In the genomic region with DNA sequence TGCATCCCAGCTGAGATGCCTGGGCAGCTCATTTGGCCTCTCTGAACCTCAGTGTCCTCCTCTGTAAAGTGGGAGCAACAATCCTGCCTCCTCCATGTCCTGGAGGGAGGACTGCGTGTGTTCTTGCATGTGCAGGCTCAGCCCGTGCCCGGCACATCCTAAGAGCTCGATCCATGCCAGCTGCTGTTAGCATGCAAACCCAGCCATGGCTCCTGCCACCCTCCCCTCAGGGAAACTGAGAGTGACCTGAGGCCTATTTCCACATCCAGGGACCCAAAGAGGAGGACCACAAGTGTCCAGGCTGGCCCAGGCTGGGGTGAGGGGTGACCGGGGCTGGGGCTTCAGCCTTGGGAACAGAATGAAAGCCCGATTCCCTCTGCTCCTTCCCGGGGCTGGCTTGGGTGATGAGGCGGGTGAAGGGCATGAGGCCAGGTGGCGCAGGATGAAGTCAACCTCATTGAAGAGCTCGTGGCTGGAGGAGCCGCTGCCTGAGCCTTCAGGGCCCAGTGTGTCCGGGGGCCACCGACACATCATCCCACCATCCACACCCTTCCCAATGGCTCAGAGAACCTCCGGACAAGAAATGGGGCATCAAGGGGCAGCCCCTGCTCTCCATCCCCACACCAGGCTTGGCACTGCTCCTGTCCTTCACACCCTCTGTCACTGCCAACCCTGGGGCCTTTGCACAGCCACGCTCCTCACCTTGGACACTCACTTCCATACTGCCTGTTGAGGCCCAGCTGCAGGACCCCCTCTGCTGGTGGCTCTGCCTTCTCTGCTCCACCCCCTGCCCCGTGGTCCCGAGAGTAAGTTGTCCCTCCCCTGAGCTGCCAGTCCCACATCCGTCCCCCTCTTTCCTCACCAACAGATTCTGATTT, we compare ENCODE assay signal across 23 cellular contexts. TPM values are rescaled to one million over a fixed set of nuclear protein-coding genes. Genes with fewer than 3 reads are reported as not detected.
A peak's percentile ranks its signal among the peaks of the same experiment; 100 is the strongest.
DNase-seq lines count a peak whose midpoint lies in the region; ATAC-seq, FAIRE-seq and TF ChIP-seq lines count a peak whose summit lies in the region.
"Had no signal": no experiment of that assay in that cellular context is flagged by ENCODE, and none has a peak within 500 bp of the region (broad histone marks: within the 10 kb centered on the region; RNA-seq: fewer than 3 reads in every experiment).

No MANE protein-coding gene starts in this region.

- H3K9ac ChIP-seq in Karpas-422 (ENCODE audit: low read length) (no peak overlapping the region), kidney (ENCODE audit: low read length in 2 of 2) (no peak overlapping the region)

- H3K36me3 Mint-ChIP-seq in activated naive CD4-positive, alpha-beta T cell treated with anti-CD3 and anti-CD28 coated beads, Interleukin-2, amount 50 U/mL, for 24 hours = no peaks in the 10 kb centered on the region
- H3K36me3 Mint-ChIP-seq: activated CD4-positive, alpha-beta memory T cell treated with anti-CD3 and anti-CD28 coated beads for 36 hours had no signal

- WGBS in transverse colon (ENCODE audit: low coverage in 1 of 2), 2 donors = 60 to 79% methylated on average over 2 to 17 of the region's 18 CpGs

- H3K9me2 ChIP-seq in Karpas-422 (replicated peaks; ENCODE audit: insufficient read depth, low read length) = no peaks in the 10 kb centered on the region

- peak overlapping the region; percentile 41 for H3K27ac Mint-ChIP-seq in activated naive CD4-positive, alpha-beta T cell treated with anti-CD3 and anti-CD28 coated beads, Interleukin-2, amount 50 U/mL, for 24 hours
- H3K27ac Mint-ChIP-seq: activated CD4-positive, alpha-beta memory T cell treated with anti-CD3 and anti-CD28 coated beads for 36 hours had no signal

- no peak overlapping the region for H3K4me3 ChIP-seq in Karpas-422 (ENCODE audit: low read length)
- H3K4me3 ChIP-seq in kidney (ENCODE audit: low read length in 2 of 2) = no peak overlapping the region
- no peak overlapping the region for H3K4me3 ChIP-seq in transverse colon
- H3K4me3 ChIP-seq: dorsolateral prefrontal cortex, upper lobe of left lung had no signal

- H3K27ac ChIP-seq in Karpas-422 (ENCODE audit: low read length) (no peak overlapping the region), kidney (ENCODE audit: low read depth in 2 of 2, low read length in 2 of 2) (no peak overlapping the region), transverse colon (no peak overlapping the region)
- H3K27ac ChIP-seq: dorsolateral prefrontal cortex, neutrophil, upper lobe of left lung, VCaP had no signal

- intact Hi-C loops in kidney (cut with DNase I) (no loop called here), sciatic nerve (cut with DNase I) (no loop called here), transverse colon (cut with DNase I; ENCODE audit: low total_unique reads) (loop anchor here (10.0 kb wide), 1 partner anchor 116 kb away; no protein-coding TSS in a partner anchor)

- no peak for FAIRE-seq in kidney (lab: Jason Lieb, UNC)
- FAIRE-seq: A204.1 had no signal

- H3K27me3 Mint-ChIP-seq in activated naive CD4-positive, alpha-beta T cell treated with anti-CD3 and anti-CD28 coated beads, Interleukin-2, amount 50 U/mL, for 24 hours = no peaks in the 10 kb centered on the region
- H3K27me3 Mint-ChIP-seq: activated CD4-positive, alpha-beta memory T cell treated with anti-CD3 and anti-CD28 coated beads for 36 hours had no signal

- no peak for TF ChIP-seq POLR2A in transverse colon (IDR thresholded peaks at IDR 0.05)

- in situ Hi-C loops in transverse colon (cut with MboI; ENCODE audit: low pct_ligation_motif_present in 1 of 4, low pct_unique_long_range_greater_than_20kb in 1 of 4, low sequenced_read_pairs in 3 of 4) = no loop called here

- TF ChIP-seq EP300 in transverse colon (IDR thresholded peaks at IDR 0.05; ENCODE audit: low read depth) = no peak

- H3K4me3 Mint-ChIP-seq in activated naive CD4-positive, alpha-beta T cell treated with anti-CD3 and anti-CD28 coated beads, Interleukin-2, amount 50 U/mL, for 24 hours = no peak overlapping the region
- H3K4me3 Mint-ChIP-seq: activated CD4-positive, alpha-beta memory T cell treated with anti-CD3 and anti-CD28 coated beads for 36 hours had no signal

- H2AFZ ChIP-seq in Karpas-422 (ENCODE audit: low read length) = no peak overlapping the region

- H3K4me1 ChIP-seq in Karpas-422 (ENCODE audit: low read length) = peaks cover 17% of the 10 kb centered on the region
- H3K4me1 ChIP-seq in kidney (ENCODE audit: control insufficient read depth in 1 of 2, insufficient read depth in 1 of 2, low read depth in 1 of 2, low read length in 2 of 2) = no peaks in the 10 kb centered on the region
- no peaks in the 10 kb centered on the region for H3K4me1 ChIP-seq in transverse colon
- H3K4me1 ChIP-seq: upper lobe of left lung had no signal

- no peak overlapping the region for H3K4me2 ChIP-seq in Karpas-422 (ENCODE audit: low read depth, low read length, poor library complexity, severe bottlenecking)

- ATAC-seq in sciatic nerve (no peak), omental fat pad (ENCODE audit: low FRiP score) (no peak)
- ATAC-seq: PC-3 had no signal

- H3K9me3 ChIP-seq in Karpas-422 (ENCODE audit: low read length) (no peaks in the 10 kb centered on the region), kidney (ENCODE audit: control insufficient read depth in 1 of 2, low read length in 2 of 2) (no peaks in the 10 kb centered on the region), transverse colon (no peaks in the 10 kb centered on the region)
- H3K9me3 ChIP-seq: neutrophil, upper lobe of left lung had no signal

- DNase-seq in activated naive CD4-positive, alpha-beta T cell treated with anti-CD3 and anti-CD28 coated beads, Interleukin-2, amount 50 U/mL, for 16 hours = no peak
- peak; percentile 50 for DNase-seq in Karpas-422
- DNase-seq in kidney = peak; percentile 65
- peak; percentile 37 for DNase-seq in sciatic nerve (ENCODE audit: low spot score)
- DNase-seq in omental fat pad (ENCODE audit: low spot score) = no peak
- no peak for DNase-seq in transverse colon
- DNase-seq in stimulated activated CD4-positive, alpha-beta T cell treated with anti-CD3 and anti-CD28 coated beads, Interleukin-4, amount 100 ng/mL, for 4 hours = no peak
- DNase-seq: activated CD4-positive, alpha-beta memory T cell treated with anti-CD3 and anti-CD28 coated beads for 36 hours; activated gamma-delta T cell; activated T-cell treated with anti-CD3 and anti-CD28 coated beads for 4 hours; central memory CD4-positive, alpha-beta T cell; Kasumi-1; NCI-H1048; NCI-H187 treated with DMSO at 0.1 percent for 48 hours; NCI-H2227 treated with DMSO at 0.1 percent for 48 hours; PC-3; T-helper 1 cell had no signal

- no peaks in the 10 kb centered on the region for H3K9me3 Mint-ChIP-seq in activated naive CD4-positive, alpha-beta T cell treated with anti-CD3 and anti-CD28 coated beads, Interleukin-2, amount 50 U/mL, for 24 hours
- H3K9me3 Mint-ChIP-seq: activated CD4-positive, alpha-beta memory T cell treated with anti-CD3 and anti-CD28 coated beads for 36 hours had no signal

- no peaks in the 10 kb centered on the region for H4K20me1 ChIP-seq in Karpas-422 (ENCODE audit: insufficient read depth, low read depth, low read length)

- TF ChIP-seq CTCF in kidney (IDR thresholded peaks at IDR 0.05; ENCODE audit: borderline replicate concordance, extremely low read depth, insufficient read depth) (no peak), omental fat pad (IDR thresholded peaks at IDR 0.05) (no peak), transverse colon (IDR thresholded peaks at IDR 0.05) (no peak)

- H3K36me3 ChIP-seq in Karpas-422 (ENCODE audit: insufficient read depth, low read length) (no peaks in the 10 kb centered on the region), kidney (ENCODE audit: control insufficient read depth in 1 of 2, insufficient read depth in 2 of 2, low read length in 2 of 2) (no peaks in the 10 kb centered on the region), transverse colon (no peaks in the 10 kb centered on the region)
- H3K36me3 ChIP-seq: neutrophil, upper lobe of left lung had no signal

- no peaks in the 10 kb centered on the region for H3K4me1 Mint-ChIP-seq in activated naive CD4-positive, alpha-beta T cell treated with anti-CD3 and anti-CD28 coated beads, Interleukin-2, amount 50 U/mL, for 24 hours

- H3K79me2 ChIP-seq in Karpas-422 (ENCODE audit: low read length) = no peaks in the 10 kb centered on the region

- H3K27me3 ChIP-seq in Karpas-422 (ENCODE audit: low read length) (no peaks in the 10 kb centered on the region), transverse colon (no peaks in the 10 kb centered on the region)
- H3K27me3 ChIP-seq: dorsolateral prefrontal cortex, neutrophil, upper lobe of left lung had no signal

RNA-seq across cellular contexts. Expression of a gene that starts 42.5 kb away (rescaled TPM):
- 0.29 and 0.75 TPM in 2 replicates for total RNA-seq in Karpas-422 (2014; rRNA removed; shearing (Covaris generic); ENCODE audit: low replicate concordance)
- total RNA-seq in kidney = 3.1 TPM
- 0.82 TPM for polyA plus RNA-seq in kidney (ENCODE audit: insufficient read depth, low read depth, low replicate concordance)
- total RNA-seq in sciatic nerve = 16.6 TPM
- total RNA-seq in omental fat pad = 1 to 10 TPM; 4.4 to 7.8 (median 6.3) TPM
- 1 to 10 TPM in 3 of 4 donors, under 1 TPM in 1; 0.95 to 4.8 (median 1.7) TPM for total RNA-seq in transverse colon

Comparison
In these comparisons a context has a peak if more than half of its experiments do, and no peak if none do; other contexts are left out.
1. DNase-seq: peak in Karpas-422 (single experiment), kidney (single experiment) and sciatic nerve (single experiment); none in activated naive CD4-positive, alpha-beta T cell treated with anti-CD3 and anti-CD28 coated beads, Interleukin-2, amount 50 U/mL, for 16 hours (single experiment), omental fat pad (single experiment), transverse colon (single experiment) and stimulated activated CD4-positive, alpha-beta T cell treated with anti-CD3 and anti-CD28 coated beads, Interleukin-4, amount 100 ng/mL, for 4 hours (0 of 2).